In the genomic region with DNA sequence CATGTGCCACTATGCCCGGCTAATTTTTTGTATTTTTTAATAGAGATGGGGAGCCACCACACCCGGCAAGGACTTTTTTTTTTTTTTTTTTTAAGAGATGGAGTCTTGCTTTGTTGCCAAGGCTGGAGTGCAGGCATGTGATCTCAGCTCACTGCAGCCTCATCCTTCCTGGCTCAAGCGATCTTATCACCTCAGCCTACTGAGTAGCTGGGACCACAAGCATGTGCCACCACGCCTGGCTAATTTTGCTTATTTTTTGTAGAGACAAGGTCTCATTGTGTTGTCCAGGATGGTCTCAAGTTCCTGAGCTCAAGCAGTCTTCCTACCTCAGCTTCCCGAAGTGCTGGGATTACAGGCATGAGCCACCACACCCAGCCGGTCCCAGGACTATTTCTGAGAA, we compare ENCODE assay signal across 22 cellular contexts. TPM values are rescaled to one million over a fixed set of nuclear protein-coding genes. Genes with fewer than 3 reads are reported as not detected.
DNase-seq lines count a peak whose midpoint lies in the region; ATAC-seq and TF ChIP-seq lines count a peak whose summit lies in the region.
"Had no signal": no experiment of that assay in that cellular context is flagged by ENCODE, and none has a peak within 500 bp of the region (broad histone marks: within the 10 kb centered on the region; RNA-seq: fewer than 3 reads in every experiment).

No MANE protein-coding gene starts in this region.

- H3K9me3 ChIP-seq in SJCRH30 (replicated peaks): no peaks in the 10 kb centered on the region
- H3K9me3 ChIP-seq in esophagus muscularis mucosa: no peaks in the 10 kb centered on the region
- H3K9me3 ChIP-seq in upper lobe of right lung: no peaks in the 10 kb centered on the region
- H3K9me3 ChIP-seq: heart right ventricle, ovary had no signal

- H3K4me3 ChIP-seq in SJCRH30 (0 out of 2 replicates have a peak overlapping the region, but pooled peaks have one; percentile 4), esophagus muscularis mucosa (no peak overlapping the region), upper lobe of right lung (no peak overlapping the region)
- H3K4me3 ChIP-seq: heart right ventricle, lung, ovary had no signal

- ATAC-seq in upper lobe of right lung (peak; percentile 27), HG02973 (IDR thresholded peaks at IDR 0.05; ENCODE audit: unreplicated experiment) (no peak), GM19463 (IDR thresholded peaks at IDR 0.05; ENCODE audit: unreplicated experiment) (no peak)
- ATAC-seq: activated CD8-positive, alpha-beta T cell treated with anti-CD3 and anti-CD28 coated beads, Interleukin-2, amount 10 ng/mL, durations not matched to agents 7 days and 5 days; activated T-cell treated with anti-CD3 and anti-CD28 coated beads, Interleukin-2, amount 50 U/mL, for 4 hours; heart right ventricle had no signal

- intact Hi-C loops in esophagus muscularis mucosa (cut with DNase I): no loop called here
- intact Hi-C loops in upper lobe of right lung (cut with DNase I): no loop called here

- H3K36me3 ChIP-seq in SJCRH30 (no peaks in the 10 kb centered on the region), esophagus muscularis mucosa (no peaks in the 10 kb centered on the region), upper lobe of right lung (no peaks in the 10 kb centered on the region)
- H3K36me3 ChIP-seq: heart right ventricle, ovary had no signal

- no peak for TF ChIP-seq CTCF in esophagus muscularis mucosa (IDR thresholded peaks at IDR 0.05)
- TF ChIP-seq CTCF in upper lobe of right lung (IDR thresholded peaks at IDR 0.05): no peak

- WGBS in esophagus muscularis mucosa: 78% methylated on average over 6 of the region's 6 CpGs

- DNase-seq in H4 (ENCODE audit: low spot score) (peak; percentile 53), SJCRH30 (peak; percentile 86 to 91), esophagus muscularis mucosa (ENCODE audit: extremely low spot score) (peak; percentile 26), upper lobe of right lung (no peak), HCEC 1CT (no peak)
- DNase-seq: activated CD4-positive, CD25-positive, alpha-beta regulatory T cell; activated CD8-positive, alpha-beta T cell treated with anti-CD3 and anti-CD28 coated beads, Interleukin-2, amount 10 ng/mL, durations not matched to agents 7 days and 5 days; activated naive CD4-positive, alpha-beta T cell treated with anti-CD3 and anti-CD28 coated beads, Interleukin-2, amount 50 U/mL, for 16 hours; activated T-cell treated with anti-CD3 and anti-CD28 coated beads, Interleukin-2, amount 50 U/mL, for 4 hours; COR-L47; effector memory CD4-positive, alpha-beta T cell; EL; H9; heart right ventricle; immature natural killer cell; NCI-H2029; NCI-H524; ovary; stimulated activated naive CD4-positive, alpha-beta T cell had no signal

- H3K4me1 ChIP-seq in SJCRH30 (peaks cover 37% of the 10 kb centered on the region), esophagus muscularis mucosa (no peaks in the 10 kb centered on the region), upper lobe of right lung (peaks cover 4% of the 10 kb centered on the region)
- H3K4me1 ChIP-seq: heart right ventricle had no signal

- H3K27me3 ChIP-seq in SJCRH30: no peaks in the 10 kb centered on the region
- H3K27me3 ChIP-seq in esophagus muscularis mucosa: no peaks in the 10 kb centered on the region
- no peaks in the 10 kb centered on the region for H3K27me3 ChIP-seq in upper lobe of right lung
- H3K27me3 ChIP-seq: heart right ventricle, ovary had no signal

- TF ChIP-seq EP300 in esophagus muscularis mucosa (IDR thresholded peaks at IDR 0.05): no peak

- H3K27ac ChIP-seq in SJCRH30 (peak overlapping the region; percentile 24), esophagus muscularis mucosa (replicated peaks in 1 of 4) (no peak overlapping the region), upper lobe of right lung (no peak overlapping the region)
- H3K27ac ChIP-seq: heart right ventricle, ovary had no signal

- TF ChIP-seq POLR2A in esophagus muscularis mucosa (IDR thresholded peaks at IDR 0.05; ENCODE audit: low read depth): no peak

RNA-seq across cellular contexts. Expression of a gene that starts 9.3 kb away (rescaled TPM):
- total RNA-seq in H4 (2014; rRNA removed; shearing (Covaris generic)): 26.8 and 28.1 TPM in 2 replicates
- total RNA-seq in SJCRH30 (2014; rRNA removed; shearing (Covaris generic)): 51.2 and 53.7 TPM in 2 replicates
- 10 to 100 TPM; 14.9 to 20.6 (median 19.5) TPM for total RNA-seq in esophagus muscularis mucosa
- 31.1 TPM for total RNA-seq in upper lobe of right lung

RNA-seq across cellular contexts. Expression of a gene that starts 56.7 kb away (rescaled TPM):
- total RNA-seq in H4 (2014; rRNA removed; shearing (Covaris generic)): 53.9 and 54.5 TPM in 2 replicates
- total RNA-seq in SJCRH30 (2014; rRNA removed; shearing (Covaris generic)): 41.9 and 44.7 TPM in 2 replicates
- total RNA-seq in esophagus muscularis mucosa (10 to 100 TPM; 31.6 to 39.7 (median 35.0) TPM), upper lobe of right lung (52.2 TPM)

Comparison
In these comparisons a context has a peak if more than half of its experiments do, and no peak if none do; other contexts are left out.
1. DNase-seq: peak in H4 (single experiment), SJCRH30 (2 of 2) and esophagus muscularis mucosa (single experiment); none in upper lobe of right lung (single experiment) and HCEC 1CT (single experiment).